ENCODE assay signal across 8 cellular contexts in genomic region chr10:21336476-21337170, GRCh38.
A peak's percentile ranks its signal among the peaks of the same experiment; 100 is the strongest.
DNase-seq lines count a peak whose midpoint lies in the region; ATAC-seq lines count a peak whose summit lies in the region.

No MANE protein-coding gene starts in this region.

- H3K27me3 ChIP-seq in iPS-20b (ENCODE audit: insufficient read depth, low read length): no peaks in the 10 kb centered on the region
- no peaks in the 10 kb centered on the region for H3K27me3 ChIP-seq in aorta (ENCODE audit: control insufficient read depth in 1 of 2, insufficient read depth in 2 of 2, low read length in 1 of 2)

- H3K9me3 ChIP-seq in iPS-20b (ENCODE audit: insufficient read depth, low read depth, low read length): no peaks in the 10 kb centered on the region
- H3K9me3 ChIP-seq in aorta (ENCODE audit: control insufficient read depth, low read length): no peaks in the 10 kb centered on the region

- 6 to 7% methylated on average over 8 of the region's 8 CpGs for WGBS in aorta, 2 donors

- H3K4me1 ChIP-seq in iPS-20b (ENCODE audit: insufficient read depth, low read length): peaks cover 8% of the 10 kb centered on the region
- peaks cover 2 to 3% of the 10 kb centered on the region in 2 donors for H3K4me1 ChIP-seq in aorta (ENCODE audit: control insufficient read depth in 1 of 2, insufficient read depth in 2 of 2, low read length in 2 of 2)

- H3K27ac ChIP-seq in iPS-20b (ENCODE audit: low read length): no peak overlapping the region
- no peak overlapping the region for H3K27ac ChIP-seq in aorta (ENCODE audit: low read depth in 1 of 2, low read length in 2 of 2)

- H3K27me3 Mint-ChIP-seq in stimulated activated naive CD8-positive, alpha-beta T cell treated with anti-CD3 and anti-CD28 coated beads, Interleukin-15, amount 100 ng/mL, for 72 hours: no peaks in the 10 kb centered on the region
- peaks cover 5 to 14% (median 7%) of the 10 kb centered on the region in 5 donors for H3K27me3 Mint-ChIP-seq in naive thymus-derived CD8-positive, alpha-beta T cell

- no peaks in the 10 kb centered on the region for H3K36me3 Mint-ChIP-seq in naive thymus-derived CD8-positive, alpha-beta T cell

- peaks cover 3 to 10% of the 10 kb centered on the region in 2 donors for H3K9me3 Mint-ChIP-seq in stimulated activated naive CD8-positive, alpha-beta T cell treated with anti-CD3 and anti-CD28 coated beads, Interleukin-15, amount 100 ng/mL, for 72 hours
- H3K9me3 Mint-ChIP-seq in naive thymus-derived CD8-positive, alpha-beta T cell: peaks cover 0 to 3% (median 0%) of the 10 kb centered on the region in 9 donors

- intact Hi-C loops in aorta (cut with DNase I): loop anchor here in 1 of 2 donors (10.0 kb wide), 1 partner anchor 68 kb away; no protein-coding TSS in a partner anchor

- H3K4me3 Mint-ChIP-seq in stimulated activated naive CD8-positive, alpha-beta T cell treated with anti-CD3 and anti-CD28 coated beads, Interleukin-15, amount 100 ng/mL, for 72 hours: no peak overlapping the region
- no peak overlapping the region for H3K4me3 Mint-ChIP-seq in naive thymus-derived CD8-positive, alpha-beta T cell

- no peaks in the 10 kb centered on the region for H3K4me1 Mint-ChIP-seq in stimulated activated naive CD8-positive, alpha-beta T cell treated with anti-CD3 and anti-CD28 coated beads, Interleukin-15, amount 100 ng/mL, for 72 hours
- H3K4me1 Mint-ChIP-seq in naive thymus-derived CD8-positive, alpha-beta T cell: no peaks in the 10 kb centered on the region

- no peaks in the 10 kb centered on the region for H3K36me3 ChIP-seq in iPS-20b (ENCODE audit: insufficient read depth, low read depth, low read length)
- H3K36me3 ChIP-seq in aorta (ENCODE audit: control insufficient read depth in 1 of 2, insufficient read depth in 2 of 2, low read length in 1 of 2): no peaks in the 10 kb centered on the region

- ATAC-seq in stimulated activated naive CD8-positive, alpha-beta T cell treated with anti-CD3 and anti-CD28 coated beads, Interleukin-15, Interleukin-2, amounts not matched to agents 100 U/mL and 50 U/mL, for 24 hours: no peak
- no peak for ATAC-seq in stimulated activated naive CD8-positive, alpha-beta T cell treated with anti-CD3 and anti-CD28 coated beads, Interleukin-15, amount 100 ng/mL, for 72 hours
- peak; percentile 42 for ATAC-seq in aorta (ENCODE audit: low FRiP score)
- ATAC-seq in naive thymus-derived CD8-positive, alpha-beta T cell: no peak
- ATAC-seq in HG03095 (IDR thresholded peaks at IDR 0.05; ENCODE audit: unreplicated experiment): no peak

- DNase-seq in stimulated activated naive CD8-positive, alpha-beta T cell treated with anti-CD3 and anti-CD28 coated beads, Interleukin-15, Interleukin-2, amounts not matched to agents 100 U/mL and 50 U/mL, for 24 hours: peak; percentile 5
- DNase-seq in stimulated activated naive CD8-positive, alpha-beta T cell treated with anti-CD3 and anti-CD28 coated beads, Interleukin-15, amount 100 ng/mL, for 72 hours: no peak
- peak; percentile 93 for DNase-seq in amniotic stem cell (lab: John Stamatoyannopoulos, UW)
- DNase-seq in aorta: peak in 1 of 2 donors; percentile 74
- no peak for DNase-seq in naive thymus-derived CD8-positive, alpha-beta T cell
- DNase-seq in Kasumi-1 (lab: John Stamatoyannopoulos, UW): no peak

- POLR2A ChIA-PET in naive thymus-derived CD8-positive, alpha-beta T cell (lab: Charles Lee): no interaction called here

- no peak overlapping the region for H3K4me3 ChIP-seq in iPS-20b (ENCODE audit: low read length)
- H3K4me3 ChIP-seq in aorta (ENCODE audit: low read length in 2 of 2): no peak overlapping the region

- H3K27ac Mint-ChIP-seq in stimulated activated naive CD8-positive, alpha-beta T cell treated with anti-CD3 and anti-CD28 coated beads, Interleukin-15, amount 100 ng/mL, for 72 hours: no peak overlapping the region
- H3K27ac Mint-ChIP-seq in naive thymus-derived CD8-positive, alpha-beta T cell: no peak overlapping the region

- 0 out of 2 replicates have a peak overlapping the region, but pooled peaks have one; percentile 22 for H3K9ac ChIP-seq in iPS-20b (ENCODE audit: low read depth, low read length)

Comparison
In these comparisons a context has a peak if more than half of its experiments do, and no peak if none do; other contexts are left out.
1. DNase-seq: peak in stimulated activated naive CD8-positive, alpha-beta T cell treated with anti-CD3 and anti-CD28 coated beads, Interleukin-15, Interleukin-2, amounts not matched to agents 100 U/mL and 50 U/mL, for 24 hours (single experiment) and amniotic stem cell (single experiment); none in stimulated activated naive CD8-positive, alpha-beta T cell treated with anti-CD3 and anti-CD28 coated beads, Interleukin-15, amount 100 ng/mL, for 72 hours (0 of 2), naive thymus-derived CD8-positive, alpha-beta T cell (0 of 10) and Kasumi-1 (0 of 2).